8 cellular contexts compared by ENCODE assay signal in the genomic region with DNA sequence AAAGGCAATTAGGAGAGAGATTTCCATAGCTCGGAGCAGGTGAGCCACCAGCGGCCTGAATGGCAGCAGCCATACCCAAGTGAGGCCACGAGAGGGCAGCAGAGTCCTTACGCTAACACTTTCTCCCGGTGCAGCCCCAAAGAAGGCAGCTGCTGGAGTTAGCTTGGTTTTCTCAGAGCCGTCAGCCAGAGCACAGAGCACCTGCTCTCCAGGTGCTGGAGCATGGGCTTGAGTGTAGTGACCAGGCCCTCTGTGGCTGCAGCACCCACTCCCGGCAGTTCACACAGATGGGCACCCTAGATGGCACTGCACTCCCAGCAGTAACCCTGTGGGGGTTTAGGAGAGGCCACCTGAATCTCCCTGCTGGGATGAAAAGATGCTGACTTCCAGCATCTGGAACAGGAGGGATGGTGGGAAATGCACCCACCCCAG. TPM values are rescaled to one million over a fixed set of nuclear protein-coding genes. Genes with fewer than 3 reads are reported as not detected.
DNase-seq lines count a peak whose midpoint lies in the region; ATAC-seq and TF ChIP-seq lines count a peak whose summit lies in the region.

No MANE protein-coding gene starts in this region.

- no peaks in the 10 kb centered on the region for H3K27me3 ChIP-seq in CD4-positive, CD25-positive, alpha-beta regulatory T cell (ENCODE audit: control insufficient read depth, insufficient read depth, low read length)
- H3K27me3 ChIP-seq in Loucy (ENCODE audit: insufficient read depth, low read length, poor library complexity, severe bottlenecking) (no peaks in the 10 kb centered on the region), stomach (no peaks in the 10 kb centered on the region)

- H3K27ac Mint-ChIP-seq in CD4-positive, CD25-positive, alpha-beta regulatory T cell: peak overlapping the region; percentile 71 to 85 (median 83)
- no peak overlapping the region for H3K27ac Mint-ChIP-seq in activated T-helper 1 cell treated with anti-CD3 and anti-CD28 coated beads, Interleukin-12 subunit alpha, Interleukin-12 subunit beta, Interleukin-2, Interleukin-4 antibody, amounts not matched to agents 30 ng/mL and 10 ng/mL and 1 ng/mL, durations not matched to agents 14 hours and 24 hours and 36 hours
- peak overlapping the region; percentile 57 for H3K27ac Mint-ChIP-seq in neural crest cell (ENCODE audit: unreplicated experiment)

- H3K79me2 ChIP-seq in Loucy (ENCODE audit: insufficient read depth, low read length): no peaks in the 10 kb centered on the region

- WGBS in stomach, 5 donors: 4 to 7% (median 5%) methylated on average over 2 to 7 of the region's 7 CpGs

- no peak overlapping the region for H3K9ac ChIP-seq in Loucy (ENCODE audit: low read depth, low read length, poor library complexity, severe bottlenecking)

- peak overlapping the region; percentile 26 for H3K27ac ChIP-seq in CD4-positive, CD25-positive, alpha-beta regulatory T cell (ENCODE audit: insufficient read depth, low read length, poor library complexity, severe bottlenecking)
- H3K27ac ChIP-seq in stomach: no peak overlapping the region

- peaks cover 41% of the 10 kb centered on the region for H3K4me1 ChIP-seq in CD4-positive, CD25-positive, alpha-beta regulatory T cell (ENCODE audit: control insufficient read depth, insufficient read depth, low read length, poor library complexity, severe bottlenecking)
- H3K4me1 ChIP-seq in Loucy (ENCODE audit: insufficient read depth, low read length, poor library complexity, severe bottlenecking): no peaks in the 10 kb centered on the region
- peaks cover 12 to 49% (median 35%) of the 10 kb centered on the region in 4 donors for H3K4me1 ChIP-seq in stomach

- H3K4me1 Mint-ChIP-seq in CD4-positive, CD25-positive, alpha-beta regulatory T cell: peaks cover 5 to 50% (median 19%) of the 10 kb centered on the region in 4 donors
- H3K4me1 Mint-ChIP-seq in activated T-helper 1 cell treated with anti-CD3 and anti-CD28 coated beads, Interleukin-12 subunit alpha, Interleukin-12 subunit beta, Interleukin-2, Interleukin-4 antibody, amounts not matched to agents 30 ng/mL and 10 ng/mL and 1 ng/mL, durations not matched to agents 14 hours and 24 hours and 36 hours (ENCODE audit: low read depth): peaks cover 32% of the 10 kb centered on the region
- H3K4me1 Mint-ChIP-seq in neural crest cell: peaks cover 23% of the 10 kb centered on the region

- H3K36me3 Mint-ChIP-seq in CD4-positive, CD25-positive, alpha-beta regulatory T cell: no peaks in the 10 kb centered on the region
- peaks cover 11% of the 10 kb centered on the region for H3K36me3 Mint-ChIP-seq in activated T-helper 1 cell treated with anti-CD3 and anti-CD28 coated beads, Interleukin-12 subunit alpha, Interleukin-12 subunit beta, Interleukin-2, Interleukin-4 antibody, amounts not matched to agents 30 ng/mL and 10 ng/mL and 1 ng/mL, durations not matched to agents 14 hours and 24 hours and 36 hours (ENCODE audit: low read depth)
- H3K36me3 Mint-ChIP-seq in neural crest cell (ENCODE audit: low read depth): no peaks in the 10 kb centered on the region

- intact Hi-C loops in activated T-helper 1 cell treated with anti-CD3 and anti-CD28 coated beads, Interleukin-12 subunit alpha, Interleukin-12 subunit beta, Interleukin-2, Interleukin-4 antibody, amounts not matched to agents 30 ng/mL and 10 ng/mL and 1 ng/mL, durations not matched to agents 14 hours and 24 hours and 36 hours (cut with micrococcal nuclease): loop anchor here (1.0 kb wide), 5 partner anchors 12 to 81 kb away; a partner anchor contains a TSS
- intact Hi-C loops in stomach (cut with DNase I; ENCODE audit: low total_unique reads): no loop called here

- ATAC-seq in CD4-positive, CD25-positive, alpha-beta regulatory T cell (ENCODE audit: low read depth in 2 of 2): peak; percentile 77 to 80
- peak; percentile 61 for ATAC-seq in GM21515 (IDR thresholded peaks at IDR 0.05; ENCODE audit: unreplicated experiment)

- no peak for TF ChIP-seq EP300 in stomach (IDR thresholded peaks at IDR 0.05)

- peaks cover 9% of the 10 kb centered on the region for H3K27me3 Mint-ChIP-seq in CD4-positive, CD25-positive, alpha-beta regulatory T cell
- no peaks in the 10 kb centered on the region for H3K27me3 Mint-ChIP-seq in activated T-helper 1 cell treated with anti-CD3 and anti-CD28 coated beads, Interleukin-12 subunit alpha, Interleukin-12 subunit beta, Interleukin-2, Interleukin-4 antibody, amounts not matched to agents 30 ng/mL and 10 ng/mL and 1 ng/mL, durations not matched to agents 14 hours and 24 hours and 36 hours (ENCODE audit: insufficient read depth)
- H3K27me3 Mint-ChIP-seq in neural crest cell (ENCODE audit: low read depth): no peaks in the 10 kb centered on the region

- TF ChIP-seq POLR2A in stomach (IDR thresholded peaks at IDR 0.05): no peak

- H3K4me3 Mint-ChIP-seq in CD4-positive, CD25-positive, alpha-beta regulatory T cell: peak overlapping the region; percentile 65 to 87 (median 81)
- no peak overlapping the region for H3K4me3 Mint-ChIP-seq in activated T-helper 1 cell treated with anti-CD3 and anti-CD28 coated beads, Interleukin-12 subunit alpha, Interleukin-12 subunit beta, Interleukin-2, Interleukin-4 antibody, amounts not matched to agents 30 ng/mL and 10 ng/mL and 1 ng/mL, durations not matched to agents 14 hours and 24 hours and 36 hours
- no peak overlapping the region for H3K4me3 Mint-ChIP-seq in neural crest cell

- peak; percentile 99 for TF ChIP-seq CTCF in Loucy (conservative IDR thresholded peaks at IDR 0.05; ENCODE audit: low read length)
- peak; percentile 99 for TF ChIP-seq CTCF in fibroblast of the aortic adventitia (IDR thresholded peaks at IDR 0.05; ENCODE audit: insufficient read depth, low read length)
- TF ChIP-seq CTCF in neural crest cell (conservative IDR thresholded peaks at IDR 0.05): peak; percentile 99
- peak in 6 of 7 experiments; percentile 71 to 99 (median 98) for TF ChIP-seq CTCF in stomach (IDR thresholded peaks at IDR 0.05)

- H3K9me2 ChIP-seq in Loucy (replicated peaks; ENCODE audit: low read depth, low read length): no peaks in the 10 kb centered on the region

- no peak overlapping the region for H3K4me2 ChIP-seq in Loucy (ENCODE audit: low read depth, low read length, poor library complexity, severe bottlenecking)

- H2AFZ ChIP-seq in Loucy (ENCODE audit: low read length): no peak overlapping the region

- no peaks in the 10 kb centered on the region for H3K36me3 ChIP-seq in CD4-positive, CD25-positive, alpha-beta regulatory T cell (ENCODE audit: control insufficient read depth, insufficient read depth, low read length)
- no peaks in the 10 kb centered on the region for H3K36me3 ChIP-seq in Loucy (ENCODE audit: insufficient read depth, low read length)
- H3K36me3 ChIP-seq in stomach: peaks cover 0 to 26% (median 11%) of the 10 kb centered on the region in 4 donors

- peak overlapping the region; percentile 23 for H3K4me3 ChIP-seq in CD4-positive, CD25-positive, alpha-beta regulatory T cell (ENCODE audit: low read depth, low read length)
- H3K4me3 ChIP-seq in Loucy (ENCODE audit: low read length, poor library complexity, severe bottlenecking) (no peak overlapping the region), fibroblast of the aortic adventitia (ENCODE audit: low read depth, low read length) (no peak overlapping the region), stomach (no peak overlapping the region)

- no peaks in the 10 kb centered on the region for H3F3A ChIP-seq in Loucy (ENCODE audit: low read depth)

- H3K9me3 Mint-ChIP-seq in CD4-positive, CD25-positive, alpha-beta regulatory T cell: no peaks in the 10 kb centered on the region
- no peaks in the 10 kb centered on the region for H3K9me3 Mint-ChIP-seq in activated T-helper 1 cell treated with anti-CD3 and anti-CD28 coated beads, Interleukin-12 subunit alpha, Interleukin-12 subunit beta, Interleukin-2, Interleukin-4 antibody, amounts not matched to agents 30 ng/mL and 10 ng/mL and 1 ng/mL, durations not matched to agents 14 hours and 24 hours and 36 hours
- H3K9me3 Mint-ChIP-seq in neural crest cell: no peaks in the 10 kb centered on the region

- DNase-seq in CD4-positive, CD25-positive, alpha-beta regulatory T cell: peak; percentile 74 to 84 (median 84)
- DNase-seq in RKO (ENCODE audit: low spot score) (peak; percentile 69), fibroblast of the aortic adventitia (ENCODE audit: low read depth) (peak; percentile 79), neural crest cell (ENCODE audit: low read depth, low spot score) (peak; percentile 91), stomach (peak; percentile 94)
- peak; percentile 74 for DNase-seq in activated T-helper 1 cell treated with anti-CD3 and anti-CD28 coated beads, Interleukin-12 subunit alpha, Interleukin-12 subunit beta, Interleukin-2, Interleukin-4 antibody, amounts not matched to agents 30 ng/mL and 10 ng/mL and 1 ng/mL, durations not matched to agents 14 hours and 24 hours and 36 hours (ENCODE audit: low spot score)

- no peaks in the 10 kb centered on the region for H4K20me1 ChIP-seq in Loucy (ENCODE audit: insufficient read depth, low read length, poor library complexity, severe bottlenecking)

- no peaks in the 10 kb centered on the region for H3K9me3 ChIP-seq in CD4-positive, CD25-positive, alpha-beta regulatory T cell (ENCODE audit: control insufficient read depth in 2 of 2, low read length in 2 of 2)
- H3K9me3 ChIP-seq in Loucy (ENCODE audit: insufficient read depth, low read depth, low read length): no peaks in the 10 kb centered on the region
- no peaks in the 10 kb centered on the region for H3K9me3 ChIP-seq in stomach

RNA-seq across cellular contexts. Expression of a gene that starts 45.8 kb away (rescaled TPM):
- 1.8 TPM for total RNA-seq in CD4-positive, CD25-positive, alpha-beta regulatory T cell
- polyA plus RNA-seq in CD4-positive, CD25-positive, alpha-beta regulatory T cell: under 1 TPM; 0.22 to 0.37 (median 0.28) TPM
- total RNA-seq in activated T-helper 1 cell treated with anti-CD3 and anti-CD28 coated beads, Interleukin-12 subunit alpha, Interleukin-12 subunit beta, Interleukin-2, Interleukin-4 antibody, amounts not matched to agents 30 ng/mL and 10 ng/mL and 1 ng/mL, durations not matched to agents 14 hours and 24 hours and 36 hours: 25.0 and 25.2 TPM in 2 replicates
- total RNA-seq in fibroblast of the aortic adventitia (ENCODE audit: low replicate concordance) (2.5 and 7.0 TPM in 2 replicates), neural crest cell (14.9 and 16.1 TPM in 2 replicates), stomach (1 to 10 TPM in 2 of 5 donors, under 1 TPM in 1, not detected in 2; 0.45 to 3.1 (median 1.4) TPM)
- 1 to 10 TPM in 2 of 3 donors, under 1 TPM in 1; 0.78 to 1.8 (median 1.5) TPM for polyA plus RNA-seq in stomach

RNA-seq across cellular contexts. Expression of a gene that starts 48.0 kb away (rescaled TPM):
- total RNA-seq in CD4-positive, CD25-positive, alpha-beta regulatory T cell: 9.9 TPM
- 10 to 100 TPM; 13.2 to 41.3 (median 25.4) TPM for polyA plus RNA-seq in CD4-positive, CD25-positive, alpha-beta regulatory T cell
- total RNA-seq in activated T-helper 1 cell treated with anti-CD3 and anti-CD28 coated beads, Interleukin-12 subunit alpha, Interleukin-12 subunit beta, Interleukin-2, Interleukin-4 antibody, amounts not matched to agents 30 ng/mL and 10 ng/mL and 1 ng/mL, durations not matched to agents 14 hours and 24 hours and 36 hours: 1.1 and 1.3 TPM in 2 replicates
- total RNA-seq in fibroblast of the aortic adventitia (ENCODE audit: low replicate concordance) (0.74 and 2.9 TPM in 2 replicates), neural crest cell (14.7 and 15.4 TPM in 2 replicates), stomach (10 to 100 TPM in 1 of 5 donors, 1 to 10 TPM in 3, under 1 TPM in 1; 0.58 to 16.5 (median 3.1) TPM)
- polyA plus RNA-seq in stomach: 1 to 10 TPM; 1.2 to 2.7 (median 1.3) TPM

Comparison
In these comparisons a context has a peak if more than half of its experiments do, and no peak if none do; other contexts are left out.
1. H3K4me3 Mint-ChIP-seq: peak in CD4-positive, CD25-positive, alpha-beta regulatory T cell (4 of 4); none in activated T-helper 1 cell treated with anti-CD3 and anti-CD28 coated beads, Interleukin-12 subunit alpha, Interleukin-12 subunit beta, Interleukin-2, Interleukin-4 antibody, amounts not matched to agents 30 ng/mL and 10 ng/mL and 1 ng/mL, durations not matched to agents 14 hours and 24 hours and 36 hours (single experiment) and neural crest cell (single experiment).
2. Peak in every context shown above with its lines, with median percentiles within 50 percentile points of each other: DNase-seq and CTCF ChIP-seq.